In the genomic region with DNA sequence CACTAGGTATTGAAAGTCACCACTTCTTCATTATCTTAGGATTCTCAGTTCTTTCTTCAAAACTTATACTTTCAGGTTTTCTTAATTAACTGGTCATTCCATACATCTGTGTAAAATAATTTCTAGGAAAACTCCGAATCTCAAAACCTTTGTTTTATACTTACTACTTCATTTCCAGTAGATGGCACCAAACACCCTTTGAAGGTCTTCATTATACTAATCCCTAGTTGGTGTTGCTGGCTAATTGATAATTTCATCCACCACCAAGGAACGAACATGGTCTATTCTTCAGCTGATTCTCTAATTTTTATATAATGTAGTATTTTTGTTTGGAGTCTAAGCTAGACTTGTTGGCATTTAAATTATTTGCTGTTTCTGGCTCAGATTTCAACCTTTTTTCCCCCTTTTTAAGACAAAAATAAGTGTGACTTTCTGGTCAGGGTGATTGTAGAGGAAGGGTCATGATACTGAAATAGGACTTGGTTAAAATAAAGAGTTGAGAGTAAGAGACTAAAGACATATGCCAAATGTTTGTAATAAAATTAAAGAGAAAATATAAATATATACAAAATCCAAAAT, we compare ENCODE assay signal across 8 cellular contexts. TPM values are rescaled to one million over a fixed set of nuclear protein-coding genes. Genes with fewer than 3 reads are reported as not detected.
DNase-seq lines count a peak whose midpoint lies in the region; ATAC-seq, FAIRE-seq and TF ChIP-seq lines count a peak whose summit lies in the region.

No MANE protein-coding gene starts in this region.

- H3K27me3 ChIP-seq in BJ (ENCODE audit: control insufficient read depth, insufficient read depth, low read length) (no peaks in the 10 kb centered on the region), K562 (ENCODE audit: control insufficient read depth in 2 of 2, insufficient read depth in 2 of 2, low read length in 2 of 2) (no peaks in the 10 kb centered on the region), left lung (no peaks in the 10 kb centered on the region), uterus (no peaks in the 10 kb centered on the region)

- in situ Hi-C loops in K562 (cut with MboI): loop anchor here (10.0 to 25.0 kb wide), 2 partner anchors 393 to 725 kb away; a partner anchor contains a TSS

- peaks cover 8 to 15% of the 10 kb centered on the region in 2 experiments for H3K4me1 ChIP-seq in K562 (replicated peaks in 1 of 2; ENCODE audit: control insufficient read depth in 2 of 2, insufficient read depth in 2 of 2, low read length in 2 of 2)
- H3K4me1 ChIP-seq in left lung: peaks cover 3 to 38% of the 10 kb centered on the region in 2 donors
- no peaks in the 10 kb centered on the region for H3K4me1 ChIP-seq in uterus

- POLR2A ChIA-PET in BJ (lab: Charles Lee) (no interaction called here), K562 (lab: Yijun Ruan, JAX) (interaction anchor here (0.5 to 5.5 kb wide), 5 partner anchors 173 to 382 kb away, joined by 3 to 80 read pairs (median 4); a partner anchor contains a TSS)

- TF ChIP-seq POLR2A in GM12892 (IDR thresholded peaks at IDR 0.05; ENCODE audit: low read depth, low read length) (no peak), K562 (conservative IDR thresholded peaks at IDR 0.05) (no peak), uterus (IDR thresholded peaks at IDR 0.05) (no peak)

- no peak overlapping the region for H3K27ac ChIP-seq in K562 (ENCODE audit: extremely low read depth, low read depth, low read length)
- H3K27ac ChIP-seq in left lung: peak overlapping the region in 1 of 2 donors; percentile 28
- peak overlapping the region; percentile 18 to 98 for H3K27ac ChIP-seq in uterus

- H4K20me1 ChIP-seq in K562 (replicated peaks; ENCODE audit: control insufficient read depth, insufficient read depth, low read length): no peaks in the 10 kb centered on the region

- peak overlapping the region in 1 of 2 experiments; percentile 88; a peak in 1 of 4 replicates for H3K9ac ChIP-seq in K562 (ENCODE audit: insufficient read depth in 1 of 2, low read depth in 2 of 2, low read length in 2 of 2)

- peak; percentile 82 for FAIRE-seq in GM12892 (lab: Jason Lieb, UNC)
- FAIRE-seq in K562 (lab: Jason Lieb, UNC): peak; percentile 58

- no peaks in the 10 kb centered on the region for H3K9me3 ChIP-seq in K562 (replicated peaks; ENCODE audit: control insufficient read depth, insufficient read depth, low read depth, low read length)
- H3K9me3 ChIP-seq in left lung: no peaks in the 10 kb centered on the region
- no peaks in the 10 kb centered on the region for H3K9me3 ChIP-seq in uterus

- no peak overlapping the region for H3K4me2 ChIP-seq in K562 (ENCODE audit: insufficient read depth, low read length)

- TF ChIP-seq RAD21 in K562 (CRISPR knock-in tag; conservative IDR thresholded peaks at IDR 0.05 in 1 of 2, IDR thresholded peaks at IDR 0.05 in 1 of 2): peak; percentile 91 to 94

- DNase-seq in BJ (ENCODE audit: low read depth): no peak
- no peak for DNase-seq in GM12892 (ENCODE audit: insufficient read length)
- peak; percentile 55 for DNase-seq in NCI-H345 (lab: John Stamatoyannopoulos, UW)
- peak in 2 of 4 experiments; percentile 39 to 75 for DNase-seq in K562 (ENCODE audit: extremely low read depth in 1 of 4, low spot score in 3 of 4)
- no peak for DNase-seq in left lung
- no peak for DNase-seq in uterus
- DNase-seq in NCI-H128 (lab: John Stamatoyannopoulos, UW; ENCODE audit: unreplicated experiment): no peak

- intact Hi-C loops in K562 (cut with micrococcal nuclease) (loop anchor here (2.0 to 10.0 kb wide), 5 partner anchors 187 to 389 kb away; a partner anchor contains a TSS), left lung (cut with DNase I) (loop anchor here in 1 of 2 donors (5.0 to 10.0 kb wide), 2 partner anchors 173 to 230 kb away; a partner anchor contains a TSS), uterus (cut with DNase I; ENCODE audit: low total_unique reads) (loop anchor here (5.0 to 10.0 kb wide), 2 partner anchors 153 to 230 kb away; no protein-coding TSS in a partner anchor)

- H2AFZ ChIP-seq in K562 (ENCODE audit: low read depth, low read length): no peak overlapping the region

- H3K79me2 ChIP-seq in K562 (ENCODE audit: control insufficient read depth, insufficient read depth, low read length): peaks cover 38% of the 10 kb centered on the region

- WGBS in K562 (ENCODE audit: insufficient coverage, low coverage, missing lambda C conversion rate): 4% methylated on average over 2 of the region's 2 CpGs

- H3K36me3 ChIP-seq in BJ (ENCODE audit: control insufficient read depth, insufficient read depth, low read length) (peaks cover 3% of the 10 kb centered on the region), K562 (ENCODE audit: control insufficient read depth, insufficient read depth, low read length) (peaks cover 48% of the 10 kb centered on the region), left lung (peaks cover 0 to 33% of the 10 kb centered on the region in 2 donors), uterus (no peaks in the 10 kb centered on the region)

- no peak overlapping the region for H3K4me3 ChIP-seq in BJ (ENCODE audit: low read depth, low read length)
- no peak overlapping the region for H3K4me3 ChIP-seq in K562
- no peak overlapping the region for H3K4me3 ChIP-seq in left lung
- no peak overlapping the region for H3K4me3 ChIP-seq in uterus

- TF ChIP-seq CTCF in BJ (IDR thresholded peaks at IDR 0.05; ENCODE audit: insufficient read depth, low read depth, low read length) (peak; percentile 52), K562 (IDR thresholded peaks at IDR 0.05 in 2 of 3, conservative IDR thresholded peaks at IDR 0.05 in 1 of 3; ENCODE audit: insufficient read depth in 2 of 3, low read depth in 1 of 3, low read length in 3 of 3) (peak; percentile 42 to 80 (median 50); a peak in 5 of 6 replicates), left lung (IDR thresholded peaks at IDR 0.05) (peak; percentile 31 to 63), uterus (IDR thresholded peaks at IDR 0.05) (peak; percentile 55 to 74 (median 65))

- BruUV-seq in K562 (replicated peaks; lab: Mats Ljungman, UMichigan): no TSS peak

- CTCF ChIA-PET in BJ (lab: Yijun Ruan, JAX): interaction anchor here (0.7 to 7.2 kb wide), 17 partner anchors 11 to 391 kb away, joined by 3 to 84 read pairs (median 4); a partner anchor contains a TSS
- CTCF ChIA-PET in K562 (lab: Yijun Ruan, JAX; ENCODE audit: low intra/inter-chr PET ratio): interaction anchor here (0.6 to 4.2 kb wide), 8 partner anchors 150 to 565 kb away, joined by 3 to 30 read pairs (median 6); a partner anchor contains a TSS

- H3K9me1 ChIP-seq in K562 (ENCODE audit: control insufficient read depth, insufficient read depth, low read length): no peaks in the 10 kb centered on the region

- ATAC-seq in K562 (no peak), left lung (no peak), HG02870 (IDR thresholded peaks at IDR 0.05; ENCODE audit: unreplicated experiment) (no peak)

- TF ChIP-seq EP300 in K562 (IDR thresholded peaks at IDR 0.05; ENCODE audit: low read length): no peak

RNA-seq across cellular contexts. Expression of a gene that starts 2.8 kb away (rescaled TPM):
- polyA plus RNA-seq in BJ (2011; rRNA removed) (3.9 and 5.4 TPM in 2 replicates), K562 (2011; rRNA removed) (26.7 and 35.9 TPM in 2 replicates), K562 (2014; fragmentation: Illumina TruSeq; extraction: Trizol) (11.5 and 13.0 TPM in 2 replicates), K562 (2014; fragmentation: Nextera tagmentation; extraction: Ambion mirVana) (10 to 100 TPM in 1 of 2 experiments, 1 to 10 TPM in 1; 9.0 to 11.0 TPM), K562 (2014; rRNA removed) (13.2 and 15.6 TPM in 2 replicates)
- 4.7 and 5.1 TPM in 2 replicates for polyA minus RNA-seq in BJ (2011; rRNA and poly(A)+ RNA removed)
- 4.5 TPM for polyA plus RNA-seq in GM12892 (2012; ENCODE audit: missing spikeins)
- total RNA-seq in K562 (2011; cell fraction: chromatin; rRNA removed; ENCODE audit: low replicate concordance): 26.7 and 49.0 TPM in 2 replicates
- 16.5 and 18.2 TPM in 2 replicates for total RNA-seq in K562 (2011; cell fraction: nucleolus; rRNA removed)
- 38.7 and 66.3 TPM in 2 replicates for total RNA-seq in K562 (2011; cell fraction: nucleoplasm; rRNA removed)
- total RNA-seq in K562 (2014; rRNA removed) (7.6 and 7.9 TPM in 2 replicates), K562 (2014; rRNA removed; fragmentation: Illumina TruSeq; extraction: Trizol) (8.3 and 9.1 TPM in 2 replicates), K562 (2015; rRNA removed; fragmentation: Illumina TruSeq; extraction: Trizol) (6.7 and 7.1 TPM in 2 replicates), K562 (2021) (13.4 and 19.8 TPM in 2 replicates), left lung (10 to 100 TPM; 26.3 to 82.4 TPM), uterus (10 to 100 TPM in 1 of 4 donors, 1 to 10 TPM in 3; 6.5 to 11.3 (median 8.0) TPM)
- polyA plus RNA-seq in K562 (2011; cell fraction: cytosol; rRNA removed): 10.5 and 14.7 TPM in 2 replicates
- 49.2 and 59.8 TPM in 2 replicates for polyA plus RNA-seq in K562 (2011; cell fraction: nucleus; rRNA removed)
- 8.5 and 11.4 TPM in 2 replicates for polyA plus RNA-seq in K562 (2012)
- polyA minus RNA-seq in K562 (2011; rRNA and poly(A)+ RNA removed): 18.7 and 32.2 TPM in 2 replicates
- polyA minus RNA-seq in K562 (2011; cell fraction: cytosol; rRNA and poly(A)+ RNA removed): 7.8 and 13.7 TPM in 2 replicates
- polyA minus RNA-seq in K562 (2011; cell fraction: nucleus; rRNA and poly(A)+ RNA removed): 24.8 and 26.5 TPM in 2 replicates

RNA-seq across cellular contexts. Expression of a gene that starts 18.3 kb away (rescaled TPM):
- polyA plus RNA-seq in BJ (2011; rRNA removed): 14.3 and 33.9 TPM in 2 replicates
- polyA minus RNA-seq in BJ (2011; rRNA and poly(A)+ RNA removed): 6.4 and 9.7 TPM in 2 replicates
- polyA plus RNA-seq in GM12892 (2012; ENCODE audit: missing spikeins): 34.0 TPM
- 13.8 and 44.5 TPM in 2 replicates for total RNA-seq in K562 (2011; cell fraction: chromatin; rRNA removed; ENCODE audit: low replicate concordance)
- 11.0 and 12.1 TPM in 2 replicates for total RNA-seq in K562 (2011; cell fraction: nucleolus; rRNA removed)
- total RNA-seq in K562 (2011; cell fraction: nucleoplasm; rRNA removed): 18.8 and 21.3 TPM in 2 replicates
- 56.9 and 74.2 TPM in 2 replicates for total RNA-seq in K562 (2014; rRNA removed)
- total RNA-seq in K562 (2014; rRNA removed; fragmentation: Illumina TruSeq; extraction: Trizol): 58.7 and 59.8 TPM in 2 replicates
- 65.4 and 70.8 TPM in 2 replicates for total RNA-seq in K562 (2015; rRNA removed; fragmentation: Illumina TruSeq; extraction: Trizol)
- total RNA-seq in K562 (2021): 61.0 and 61.5 TPM in 2 replicates
- polyA plus RNA-seq in K562 (2011; rRNA removed): 38.3 and 65.7 TPM in 2 replicates
- 15.3 and 17.6 TPM in 2 replicates for polyA plus RNA-seq in K562 (2011; cell fraction: cytosol; rRNA removed)
- 12.4 and 13.8 TPM in 2 replicates for polyA plus RNA-seq in K562 (2011; cell fraction: nucleus; rRNA removed)
- polyA plus RNA-seq in K562 (2012): 36.3 and 42.8 TPM in 2 replicates
- 88.9 and 93.4 TPM in 2 replicates for polyA plus RNA-seq in K562 (2014; fragmentation: Illumina TruSeq; extraction: Trizol)
- 10 to 100 TPM; 29.2 to 33.7 TPM for polyA plus RNA-seq in K562 (2014; fragmentation: Nextera tagmentation; extraction: Ambion mirVana)
- polyA plus RNA-seq in K562 (2014; rRNA removed): 72.7 and 102 TPM in 2 replicates
- 16.0 and 24.7 TPM in 2 replicates for polyA minus RNA-seq in K562 (2011; rRNA and poly(A)+ RNA removed)
- polyA minus RNA-seq in K562 (2011; cell fraction: cytosol; rRNA and poly(A)+ RNA removed): 13.7 and 15.2 TPM in 2 replicates
- 9.3 and 13.1 TPM in 2 replicates for polyA minus RNA-seq in K562 (2011; cell fraction: nucleus; rRNA and poly(A)+ RNA removed)
- total RNA-seq in left lung: 10 to 100 TPM; 37.1 to 39.1 TPM
- 10 to 100 TPM in 3 of 4 donors, 1 to 10 TPM in 1; 8.2 to 64.6 (median 49.9) TPM for total RNA-seq in uterus

RNA-seq across cellular contexts. Expression of a gene that starts 49.4 kb away (rescaled TPM):
- polyA plus RNA-seq in BJ (2011; rRNA removed) (0.17 and 0.29 TPM in 2 replicates), K562 (2011; rRNA removed) (0.55 and 0.72 TPM in 2 replicates), K562 (2014; fragmentation: Illumina TruSeq; extraction: Trizol) (0.45 and 0.60 TPM in 2 replicates), K562 (2014; fragmentation: Nextera tagmentation; extraction: Ambion mirVana) (under 1 TPM in 1 of 2 experiments, not detected in 1; 0.17 TPM), K562 (2014; rRNA removed) (0.49 and 0.71 TPM in 2 replicates)
- polyA minus RNA-seq in BJ (2011; rRNA and poly(A)+ RNA removed): not detected in 2 replicates
- polyA plus RNA-seq in GM12892 (2012; ENCODE audit: missing spikeins): 0.91 TPM
- total RNA-seq in K562 (2011; cell fraction: chromatin; rRNA removed; ENCODE audit: low replicate concordance): 1.2 and 2.8 TPM in 2 replicates
- total RNA-seq in K562 (2011; cell fraction: nucleolus; rRNA removed): 1.6 and 2.0 TPM in 2 replicates
- total RNA-seq in K562 (2011; cell fraction: nucleoplasm; rRNA removed): 1.2 and 1.5 TPM in 2 replicates
- total RNA-seq in K562 (2014; rRNA removed) (0.36 and 0.57 TPM in 2 replicates), K562 (2014; rRNA removed; fragmentation: Illumina TruSeq; extraction: Trizol) (0.33 and 0.45 TPM in 2 replicates), K562 (2015; rRNA removed; fragmentation: Illumina TruSeq; extraction: Trizol) (0.58 and 0.64 TPM in 2 replicates), K562 (2021) (0.58 and 0.60 TPM in 2 replicates), left lung (1 to 10 TPM in 1 of 2 donors, under 1 TPM in 1; 0.73 to 1.2 TPM), uterus (1 to 10 TPM in 3 of 4 donors, not detected in 1; 4.4 to 8.1 (median 5.2) TPM)
- 0.43 and 0.48 TPM in 2 replicates for polyA plus RNA-seq in K562 (2011; cell fraction: cytosol; rRNA removed)
- 0.63 TPM in 2 replicates for polyA plus RNA-seq in K562 (2011; cell fraction: nucleus; rRNA removed)
- 0.62 and 0.97 TPM in 2 replicates for polyA plus RNA-seq in K562 (2012)
- polyA minus RNA-seq in K562 (2011; rRNA and poly(A)+ RNA removed): 0.42 and 0.81 TPM in 2 replicates
- not detected in 2 replicates for polyA minus RNA-seq in K562 (2011; cell fraction: cytosol; rRNA and poly(A)+ RNA removed)
- polyA minus RNA-seq in K562 (2011; cell fraction: nucleus; rRNA and poly(A)+ RNA removed): 0.22 and 0.27 TPM in 2 replicates
